ENCODE assay signal across 27 cellular contexts in genomic region chr3:26652157-26652556, GRCh38. TPM values are rescaled to one million over a fixed set of nuclear protein-coding genes. Genes with fewer than 3 reads are reported as not detected.
DNase-seq lines count a peak whose midpoint lies in the region; ATAC-seq and TF ChIP-seq lines count a peak whose summit lies in the region.
"Had no signal": no experiment of that assay in that cellular context is flagged by ENCODE, and none has a peak within 500 bp of the region (broad histone marks: within the 10 kb centered on the region; RNA-seq: fewer than 3 reads in every experiment).

No MANE protein-coding gene starts in this region.

- WGBS in psoas muscle, 3 donors, result 14 to 19% (median 16%) methylated on average over 5 of the region's 5 CpGs

- H3K4me3 Mint-ChIP-seq in activated CD8-positive, alpha-beta memory T cell treated with anti-CD3 and anti-CD28 coated beads, Interleukin-2, amount 10 ng/mL, durations not matched to agents 7 days and 5 days, result no peak overlapping the region
- H3K4me3 Mint-ChIP-seq: activated CD4-positive, alpha-beta T cell treated with anti-CD3 and anti-CD28 coated beads, Interleukin-2, amount 10 ng/mL, durations not matched to agents 24 days and 14 days; CD4-positive, CD25-positive, alpha-beta regulatory T cell had no signal

- H3K9me3 Mint-ChIP-seq in activated CD8-positive, alpha-beta memory T cell treated with anti-CD3 and anti-CD28 coated beads, Interleukin-2, amount 10 ng/mL, durations not matched to agents 7 days and 5 days (ENCODE audit: low read depth), result no peaks in the 10 kb centered on the region
- H3K9me3 Mint-ChIP-seq: activated CD4-positive, alpha-beta T cell treated with anti-CD3 and anti-CD28 coated beads, Interleukin-2, amount 10 ng/mL, durations not matched to agents 24 days and 14 days had no signal

- no peaks in the 10 kb centered on the region for H3K36me3 Mint-ChIP-seq in activated CD8-positive, alpha-beta memory T cell treated with anti-CD3 and anti-CD28 coated beads, Interleukin-2, amount 10 ng/mL, durations not matched to agents 7 days and 5 days
- H3K36me3 Mint-ChIP-seq: CD4-positive, CD25-positive, alpha-beta regulatory T cell had no signal

- H3K27me3 ChIP-seq in psoas muscle (ENCODE audit: insufficient read depth in 3 of 3, low read length in 2 of 3), result no peaks in the 10 kb centered on the region
- H3K27me3 ChIP-seq: cardiac muscle cell, left lung, right lobe of liver, transverse colon had no signal

- intact Hi-C loops in left ventricle myocardium superior (cut with micrococcal nuclease) (no loop called here), psoas muscle (cut with DNase I) (no loop called here)

- H3K4me3 ChIP-seq in psoas muscle, result no peak overlapping the region
- H3K4me3 ChIP-seq: cardiac muscle cell, left lung, mucosa of descending colon, right lobe of liver, SK-N-MC, transverse colon had no signal

- H3K36me3 ChIP-seq in psoas muscle (ENCODE audit: insufficient read depth in 1 of 2, low read depth in 1 of 2), result no peaks in the 10 kb centered on the region
- H3K36me3 ChIP-seq: cardiac muscle cell, left lung, right lobe of liver, transverse colon had no signal

- ATAC-seq in left ventricle myocardium superior (peak; percentile 94), psoas muscle (peak; percentile 95 to 99 (median 98)), GM18873 (IDR thresholded peaks at IDR 0.05; ENCODE audit: low FRiP score, unreplicated experiment) (no peak)
- no peak for ATAC-seq in activated CD8-positive, alpha-beta memory T cell treated with anti-CD3 and anti-CD28 coated beads, Interleukin-2, amount 10 ng/mL, durations not matched to agents 7 days and 5 days
- ATAC-seq: esophagus mucosa, left lung, mucosa of descending colon, right lobe of liver had no signal

- H3K27ac Mint-ChIP-seq in activated CD8-positive, alpha-beta memory T cell treated with anti-CD3 and anti-CD28 coated beads, Interleukin-2, amount 10 ng/mL, durations not matched to agents 7 days and 5 days, result no peak overlapping the region
- H3K27ac Mint-ChIP-seq: activated CD4-positive, alpha-beta T cell treated with anti-CD3 and anti-CD28 coated beads, Interleukin-2, amount 10 ng/mL, durations not matched to agents 24 days and 14 days; CD4-positive, CD25-positive, alpha-beta regulatory T cell had no signal

- peak; percentile 0 for DNase-seq in LHCN-M2 (ENCODE audit: low read depth)
- peak; percentile 62 for DNase-seq in astrocyte of the hippocampus (ENCODE audit: low read depth, low spot score)
- peak; percentile 68 for DNase-seq in left ventricle myocardium superior
- DNase-seq in psoas muscle, result peak; percentile 21 to 72
- DNase-seq in stimulated activated CD8-positive, alpha-beta memory T cell treated with anti-CD3 and anti-CD28 coated beads, Interleukin-4, amount 100 ng/mL, for 48 hours, result no peak
- DNase-seq in activated CD8-positive, alpha-beta memory T cell treated with anti-CD3 and anti-CD28 coated beads for 24 hours, result no peak
- no peak for DNase-seq in activated CD8-positive, alpha-beta memory T cell treated with anti-CD3 and anti-CD28 coated beads, Interleukin-2, amount 10 ng/mL, durations not matched to agents 7 days and 5 days
- DNase-seq: activated CD4-positive, alpha-beta T cell treated with anti-CD3 and anti-CD28 coated beads, Interleukin-2, amount 10 ng/mL, durations not matched to agents 24 days and 14 days; activated gamma-delta T cell; CD4-positive, CD25-positive, alpha-beta regulatory T cell; DMS53; effector CD4-positive, alpha-beta T cell; IMR-90; left lung; NCI-H1436; right lobe of liver; stimulated activated CD4-positive, alpha-beta T cell treated with anti-CD3 and anti-CD28 coated beads, Interleukin-1b, Interleukin-23, amount 100 ng/mL, for 48 hours; stimulated activated naive CD4-positive, alpha-beta T cell; T-helper 2 cell; transverse colon had no signal

- no peak for TF ChIP-seq CTCF in psoas muscle (IDR thresholded peaks at IDR 0.05)

- H3K4me1 ChIP-seq in psoas muscle, result peaks cover 39% of the 10 kb centered on the region
- H3K4me1 ChIP-seq: left lung, right lobe of liver, transverse colon had no signal

- no peaks in the 10 kb centered on the region for H3K27me3 Mint-ChIP-seq in activated CD8-positive, alpha-beta memory T cell treated with anti-CD3 and anti-CD28 coated beads, Interleukin-2, amount 10 ng/mL, durations not matched to agents 7 days and 5 days
- H3K27me3 Mint-ChIP-seq: activated CD4-positive, alpha-beta T cell treated with anti-CD3 and anti-CD28 coated beads, Interleukin-2, amount 10 ng/mL, durations not matched to agents 24 days and 14 days; CD4-positive, CD25-positive, alpha-beta regulatory T cell had no signal

- H3K27ac ChIP-seq in psoas muscle, result peak overlapping the region; percentile 59
- H3K27ac ChIP-seq: cardiac muscle cell, left lung, right lobe of liver, SK-N-MC, transverse colon had no signal

- no peaks in the 10 kb centered on the region for H3K9me3 ChIP-seq in psoas muscle
- H3K9me3 ChIP-seq: left lung, mucosa of descending colon, right lobe of liver, transverse colon had no signal

- no peaks in the 10 kb centered on the region for H3K4me1 Mint-ChIP-seq in activated CD8-positive, alpha-beta memory T cell treated with anti-CD3 and anti-CD28 coated beads, Interleukin-2, amount 10 ng/mL, durations not matched to agents 7 days and 5 days
- H3K4me1 Mint-ChIP-seq: activated CD4-positive, alpha-beta T cell treated with anti-CD3 and anti-CD28 coated beads, Interleukin-2, amount 10 ng/mL, durations not matched to agents 24 days and 14 days; CD4-positive, CD25-positive, alpha-beta regulatory T cell had no signal

- CTCF ChIA-PET in activated CD8-positive, alpha-beta memory T cell treated with anti-CD3 and anti-CD28 coated beads, Interleukin-2, amount 10 ng/mL, durations not matched to agents 7 days and 5 days (lab: Charles Lee), result no interaction called here

RNA-seq across cellular contexts. Expression of gene LRRC3B, which starts 29.6 kb away (rescaled TPM):
- total RNA-seq in LHCN-M2 (2014; rRNA removed), result not detected in 2 replicates
- not detected for polyA plus RNA-seq in LHCN-M2 (2012)
- 0.10 TPM for total RNA-seq in left ventricle myocardium superior
- 1 to 10 TPM in 2 of 4 donors, under 1 TPM in 2; 0.36 to 1.1 (median 0.82) TPM for total RNA-seq in psoas muscle
- 1 to 10 TPM in 2 of 3 donors, under 1 TPM in 1; 0.05 to 3.2 (median 2.7) TPM for polyA plus RNA-seq in psoas muscle
- total RNA-seq in activated CD8-positive, alpha-beta memory T cell treated with anti-CD3 and anti-CD28 coated beads, Interleukin-2, amount 10 ng/mL, durations not matched to agents 7 days and 5 days, result not detected
- total RNA-seq: activated CD4-positive, alpha-beta T cell treated with anti-CD3 and anti-CD28 coated beads, Interleukin-2, amount 10 ng/mL, durations not matched to agents 24 days and 14 days; CD4-positive, CD25-positive, alpha-beta regulatory T cell; esophagus mucosa; IMR-90; left lung; MCF 10A; right lobe of liver had no signal
- polyA plus RNA-seq: AG04450; cardiac muscle cell; CD4-positive, CD25-positive, alpha-beta regulatory T cell; IMR-90 had no signal

Comparison
In these comparisons a context has a peak if more than half of its experiments do, and no peak if none do; other contexts are left out.
1. DNase-seq: peak in LHCN-M2 (single experiment), astrocyte of the hippocampus (single experiment), left ventricle myocardium superior (single experiment) and psoas muscle (2 of 2); none in stimulated activated CD8-positive, alpha-beta memory T cell treated with anti-CD3 and anti-CD28 coated beads, Interleukin-4, amount 100 ng/mL, for 48 hours (single experiment), activated CD8-positive, alpha-beta memory T cell treated with anti-CD3 and anti-CD28 coated beads for 24 hours (single experiment) and activated CD8-positive, alpha-beta memory T cell treated with anti-CD3 and anti-CD28 coated beads, Interleukin-2, amount 10 ng/mL, durations not matched to agents 7 days and 5 days (single experiment).
2. ATAC-seq: peak in left ventricle myocardium superior (single experiment) and psoas muscle (4 of 4); none in GM18873 (single experiment) and activated CD8-positive, alpha-beta memory T cell treated with anti-CD3 and anti-CD28 coated beads, Interleukin-2, amount 10 ng/mL, durations not matched to agents 7 days and 5 days (single experiment).